In genomic region chr2:99336780-99337163, GRCh38 we compare ENCODE assay signal across 1 cellular context.
TF ChIP-seq lines count a peak whose summit lies in the region.

No MANE protein-coding gene starts in this region.

TF ChIP-seq in H1, 55 proteins besides CTCF, POLR2A, EP300 and RAD21:
- no peak for TF ChIP-seq HDAC6 (IDR thresholded peaks at IDR 0.05; ENCODE audit: low read depth, low read length)
TF ChIP-seq in H1: peak in this region for 0.
